Comparison of ENCODE assay signal across 20 cellular contexts in the genomic region with DNA sequence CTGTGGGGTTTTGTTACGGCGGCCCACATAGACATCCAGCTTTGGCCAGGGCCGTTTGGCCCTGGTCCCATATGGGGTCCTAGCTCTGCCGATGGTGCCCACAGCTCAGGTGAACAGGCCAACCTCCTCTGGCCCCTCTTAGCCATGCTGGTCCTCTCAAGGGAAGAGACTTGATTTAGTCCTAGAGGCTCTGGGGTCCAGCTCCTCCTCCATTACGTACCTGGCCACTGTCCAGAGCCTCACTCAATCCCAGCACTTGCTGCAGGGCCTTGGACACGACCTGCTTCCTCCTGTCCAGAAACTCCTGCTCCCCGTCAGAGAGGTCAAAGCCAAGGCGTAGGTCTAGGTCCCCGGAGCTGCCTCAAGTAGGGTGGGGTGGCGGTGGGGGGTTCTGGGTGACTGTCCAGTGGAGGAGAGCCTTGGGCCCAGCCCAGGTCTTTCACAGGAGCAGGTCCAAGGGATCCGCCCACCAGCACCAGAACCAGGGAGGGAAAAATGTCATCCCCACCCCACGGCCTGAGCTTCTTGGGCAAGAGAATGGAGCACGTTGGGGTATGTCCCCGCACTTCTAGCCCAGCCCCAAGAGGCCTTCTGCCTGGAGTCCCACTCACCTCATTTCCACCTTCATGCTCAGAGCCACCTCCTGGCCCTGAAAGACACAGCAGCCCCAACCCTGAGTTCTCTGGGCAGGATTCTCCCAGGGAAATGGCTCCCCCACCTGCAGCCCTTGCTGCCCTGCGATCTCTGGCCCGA. TPM values are rescaled to one million over a fixed set of nuclear protein-coding genes. Genes with fewer than 3 reads are reported as not detected.
DNase-seq lines count a peak whose midpoint lies in the region; ATAC-seq and TF ChIP-seq lines count a peak whose summit lies in the region.
"Had no signal": no experiment of that assay in that cellular context is flagged by ENCODE, and none has a peak within 500 bp of the region (broad histone marks: within the 10 kb centered on the region; RNA-seq: fewer than 3 reads in every experiment).

No MANE protein-coding gene starts in this region.

- H4K5ac ChIP-seq in mesendoderm (ENCODE audit: low read length), result no peak overlapping the region

- H3K9me3 Mint-ChIP-seq in osteocyte (ENCODE audit: unreplicated experiment), result no peaks in the 10 kb centered on the region
- H3K9me3 Mint-ChIP-seq: CD14-positive monocyte had no signal

- H3K79me1 ChIP-seq in mesendoderm (ENCODE audit: low read length), result no peaks in the 10 kb centered on the region

- no peak overlapping the region for H2AK5ac ChIP-seq in mesendoderm (ENCODE audit: low read length)

- H4K8ac ChIP-seq in mesendoderm (ENCODE audit: low read depth, low read length), result no peak overlapping the region

- no peak overlapping the region for H3K4me3 Mint-ChIP-seq in osteocyte (ENCODE audit: unreplicated experiment)
- H3K4me3 Mint-ChIP-seq: CD14-positive monocyte had no signal

- H3K27ac ChIP-seq in mesendoderm (ENCODE audit: low read depth, low read length), result no peak overlapping the region
- H3K27ac ChIP-seq: Peyer's patch had no signal

- peak; percentile 6 for TF ChIP-seq CTCF in choroid plexus epithelial cell (conservative IDR thresholded peaks at IDR 0.05; ENCODE audit: low read depth, low read length)
- TF ChIP-seq CTCF in osteocyte (IDR thresholded peaks at IDR 0.05), result no peak

- H3K23ac ChIP-seq in mesendoderm (ENCODE audit: low read length), result no peak overlapping the region

- intact Hi-C loops in cardiac septum (cut with DNase I) (no loop called here), Right ventricle myocardium inferior (cut with DNase I) (no loop called here)

- H3K9ac ChIP-seq in mesendoderm (ENCODE audit: low read length), result no peak overlapping the region

- DNase-seq in cardiac septum (ENCODE audit: low spot score) (peak; percentile 74), Right ventricle myocardium inferior (ENCODE audit: missing footprints) (no peak), choroid plexus epithelial cell (ENCODE audit: low read depth) (no peak), mesendoderm (peak; percentile 18), GOT3 (lab: John Stamatoyannopoulos, UW) (no peak), hypothalamus (lab: John Stamatoyannopoulos, UW) (no peak), osteocyte (ENCODE audit: extremely low spot score, unreplicated experiment) (no peak), DMS153 treated with DMSO at 0.1 percent for 48 hours (lab: John Stamatoyannopoulos, UW; ENCODE audit: unreplicated experiment) (no peak)
- DNase-seq: COR-L47, KG1, NCI-H1092, NCI-H1694, NCI-H2107, NCI-H446 treated with DMSO at 0.1 percent for 48 hours, NCI-H774, SHP77 treated with DMSO at 0.1 percent for 48 hours had no signal

- H3K56ac ChIP-seq in mesendoderm (ENCODE audit: low read length), result no peak overlapping the region

- no peak overlapping the region for H3K18ac ChIP-seq in mesendoderm (ENCODE audit: low read length)

- no peaks in the 10 kb centered on the region for H3K4me1 ChIP-seq in mesendoderm (ENCODE audit: control insufficient read depth, low read depth, low read length)
- H3K4me1 ChIP-seq: Peyer's patch had no signal

- H3K27me3 Mint-ChIP-seq in osteocyte (ENCODE audit: unreplicated experiment), result peaks cover 7% of the 10 kb centered on the region

- no peak overlapping the region for H3K4me2 ChIP-seq in mesendoderm (ENCODE audit: low read length)

- no CpG with 5 or more reads among the region's 16 CpGs for WGBS in mesendoderm (ENCODE audit: extremely low coverage, insufficient coverage, low lambda C conversion rate)

- no peak for ATAC-seq in Right ventricle myocardium inferior

- H3K4me3 ChIP-seq in choroid plexus epithelial cell (ENCODE audit: low read depth, low read length) (no peak overlapping the region), mesendoderm (ENCODE audit: low read length) (no peak overlapping the region)
- H3K4me3 ChIP-seq: Peyer's patch had no signal

- no peak overlapping the region for H3K4ac ChIP-seq in mesendoderm (ENCODE audit: low read depth, low read length)

- H2BK120ac ChIP-seq in mesendoderm (ENCODE audit: low read depth, low read length), result no peak overlapping the region

- H3K27ac Mint-ChIP-seq in osteocyte (ENCODE audit: unreplicated experiment), result no peak overlapping the region

- H2BK5ac ChIP-seq in mesendoderm (ENCODE audit: low read length), result no peak overlapping the region

- H3K36me3 Mint-ChIP-seq in osteocyte (ENCODE audit: unreplicated experiment), result no peaks in the 10 kb centered on the region
- H3K36me3 Mint-ChIP-seq: CD14-positive monocyte had no signal

- no peaks in the 10 kb centered on the region for H3K79me2 ChIP-seq in mesendoderm (ENCODE audit: control insufficient read depth, insufficient read depth, low read length)

- H2BK15ac ChIP-seq in mesendoderm (replicated peaks; ENCODE audit: low read depth), result no peak overlapping the region

- H3K4me1 Mint-ChIP-seq in osteocyte (ENCODE audit: unreplicated experiment), result no peaks in the 10 kb centered on the region

- no peaks in the 10 kb centered on the region for H3K36me3 ChIP-seq in mesendoderm (ENCODE audit: control insufficient read depth, insufficient read depth, low read length)
- H3K36me3 ChIP-seq: Peyer's patch had no signal

- H3K27me3 ChIP-seq in mesendoderm (ENCODE audit: insufficient read depth, low read length, poor library complexity), result no peaks in the 10 kb centered on the region
- H3K27me3 ChIP-seq: Peyer's patch had no signal

RNA-seq across cellular contexts. Expression of a gene that starts 6.8 kb away (rescaled TPM):
- total RNA-seq in cardiac septum, result 0.48 TPM
- 3.5 TPM for total RNA-seq in Right ventricle myocardium inferior
- polyA plus RNA-seq in mesendoderm (2013, experiment 1 of 2), result 0.01 TPM
- polyA plus RNA-seq in mesendoderm (2013, experiment 2 of 2), result 0.07 TPM
- not detected in 2 replicates for total RNA-seq in osteocyte
- total RNA-seq: A673 had no signal
- polyA plus RNA-seq: CD14-positive monocyte had no signal

RNA-seq across cellular contexts. Expression of a gene that starts 55.3 kb away (rescaled TPM):
- total RNA-seq in cardiac septum (not detected), Right ventricle myocardium inferior (not detected), osteocyte (not detected in 2 replicates)
- polyA plus RNA-seq in mesendoderm (2013, experiment 1 of 2), result 0.10 TPM
- 0.10 TPM for polyA plus RNA-seq in mesendoderm (2013, experiment 2 of 2)
- total RNA-seq: A673, MCF 10A, Peyer's patch had no signal
- polyA plus RNA-seq: CD14-positive monocyte had no signal

RNA-seq across cellular contexts. Expression of a gene that starts 58.4 kb away (rescaled TPM):
- total RNA-seq in cardiac septum (49.3 TPM), Right ventricle myocardium inferior (43.0 TPM), osteocyte (79.3 and 81.7 TPM in 2 replicates)
- 17.0 TPM for polyA plus RNA-seq in mesendoderm (2013, experiment 1 of 2)
- polyA plus RNA-seq in mesendoderm (2013, experiment 2 of 2), result 17.9 TPM

Comparison
In these comparisons a context has a peak if more than half of its experiments do, and no peak if none do; other contexts are left out.
1. DNase-seq: peak in cardiac septum (single experiment) and mesendoderm (single experiment); none in Right ventricle myocardium inferior (single experiment), choroid plexus epithelial cell (single experiment), GOT3 (single experiment), hypothalamus (0 of 51), osteocyte (single experiment) and DMS153 treated with DMSO at 0.1 percent for 48 hours (single experiment).